ENCODE assay signal across 29 cellular contexts in genomic region chr3:169554606-169555005, GRCh38.
"Had no signal": no experiment of that assay in that cellular context is flagged by ENCODE, and none has a peak within 500 bp of the region (broad histone marks: within the 10 kb centered on the region; RNA-seq: fewer than 3 reads in every experiment).

No MANE protein-coding gene starts in this region.

- DNase-seq: activated CD4-positive, alpha-beta memory T cell treated with anti-CD3 and anti-CD28 coated beads for 36 hours; activated CD4-positive, alpha-beta T cell treated with anti-CD3 and anti-CD28 coated beads for 48 hours; activated CD8-positive, alpha-beta memory T cell treated with anti-CD3 and anti-CD28 coated beads, Interleukin-2, amount 50 U/mL, for 4 hours; activated gamma-delta T cell; activated naive CD4-positive, alpha-beta T cell treated with anti-CD3 and anti-CD28 coated beads, Interleukin-2, amount 10 ng/mL, durations not matched to agents 7 days and 5 days; activated naive CD8-positive, alpha-beta T cell treated with anti-CD3 and anti-CD28 coated beads, Interleukin-2, amount 10 ng/mL, durations not matched to agents 7 days and 5 days; activated T-cell treated with anti-CD3 and anti-CD28 coated beads, Interleukin-2, amount 50 U/mL, for 1 hour; dermis blood vessel endothelial cell; effector CD4-positive, alpha-beta T cell; foreskin keratinocyte; lower lobe of right lung; mesenchymal stem cell; nephron progenitor cell; ovary; sigmoid colon; stimulated activated CD4-positive, alpha-beta T cell treated with anti-CD3 and anti-CD28 coated beads, Interleukin-1b, Interleukin-23, amount 100 ng/mL, for 48 hours; stimulated activated CD4-positive, alpha-beta T cell treated with anti-CD3 and anti-CD28 coated beads, Interleukin-4, amount 100 ng/mL, for 4 hours; stimulated activated CD8-positive, alpha-beta memory T cell treated with anti-CD3 and anti-CD28 coated beads, Interleukin-4, amount 100 ng/mL, for 48 hours; stimulated activated naive CD8-positive, alpha-beta T cell treated with anti-CD3 and anti-CD28 coated beads, Interleukin-15, amount 100 ng/mL, for 72 hours; substantia nigra; T-helper 17 cell; T1000; tibial artery; WERI-Rb-1 had no signal

- H3K36me3 ChIP-seq: esophagus muscularis mucosa, lower lobe of right lung, ovary, sigmoid colon, tibial artery, WERI-Rb-1 had no signal

- H3K4me3 ChIP-seq: esophagus muscularis mucosa, lower lobe of right lung, ovary, sigmoid colon, smooth muscle cell, tibial artery had no signal

- H3K27me3 ChIP-seq: esophagus muscularis mucosa, foreskin keratinocyte, ovary, sigmoid colon, tibial artery had no signal

- H3K9me3 ChIP-seq: esophagus muscularis mucosa, lower lobe of right lung, ovary, sigmoid colon, tibial artery had no signal

- H3K4me1 ChIP-seq: foreskin keratinocyte, sigmoid colon had no signal

- H3K27ac ChIP-seq: esophagus muscularis mucosa, foreskin keratinocyte, lower lobe of right lung, ovary, sigmoid colon, tibial artery, WERI-Rb-1 had no signal

- ATAC-seq: activated CD4-positive, CD25-positive, alpha-beta regulatory T cell treated with anti-CD3 and anti-CD28 coated beads, Interleukin-2, amount 50 U/mL, for 24 hours; foreskin keratinocyte; SK-N-SH treated with all-trans-retinoic acid at 6 μM for 48 hours; stimulated activated memory B cell treated with anti-CD40 and anti-IgM and Interleukin-4, amounts not matched to agents 10 μg/mL and 1 μg/mL and 100 μg/mL, for 72 hours; stimulated activated naive CD8-positive, alpha-beta T cell treated with anti-CD3 and anti-CD28 coated beads, Interleukin-15, amount 100 ng/mL, for 72 hours; T-helper 17 cell had no signal
